Comparison of ENCODE assay signal across 20 cellular contexts in the genomic region with DNA sequence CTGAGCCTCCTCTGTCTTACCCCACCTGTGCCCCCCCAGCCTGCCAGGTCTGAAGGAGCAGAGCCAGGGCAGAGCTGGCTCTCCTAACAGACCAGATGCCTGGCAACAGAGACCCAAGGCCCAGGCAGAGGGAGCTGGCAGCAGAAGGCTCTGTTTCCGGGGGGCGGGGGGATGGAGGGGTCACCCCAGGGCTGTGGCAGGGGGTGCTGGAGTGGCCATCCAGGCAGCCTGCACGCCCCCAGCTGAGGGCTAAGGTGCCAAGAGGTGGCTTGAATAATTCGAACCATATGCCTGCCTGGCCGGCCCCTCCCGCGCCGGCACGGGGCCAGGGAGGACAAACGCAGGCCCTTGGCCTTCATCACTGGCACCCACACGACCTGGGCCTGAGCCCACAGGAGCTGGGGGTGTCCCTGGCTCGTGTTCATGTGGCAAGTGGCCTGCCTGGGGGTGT. TPM values are rescaled to one million over a fixed set of nuclear protein-coding genes. Genes with fewer than 3 reads are reported as not detected.
"Had no signal": no experiment of that assay in that cellular context is flagged by ENCODE, and none has a peak within 500 bp of the region (broad histone marks: within the 10 kb centered on the region; RNA-seq: fewer than 3 reads in every experiment).

No MANE protein-coding gene starts in this region.

- H3K27me3 ChIP-seq: upper lobe of right lung had no signal

- H3K27ac ChIP-seq: coronary artery, left lung, spleen, upper lobe of right lung had no signal

- H3K36me3 ChIP-seq: left lung, spleen, upper lobe of right lung had no signal

- H3K9me3 ChIP-seq: left lung, spleen, upper lobe of right lung had no signal

- H3K4me3 ChIP-seq: coronary artery, left lung, spleen, upper lobe of right lung had no signal

- ATAC-seq: activated CD8-positive, alpha-beta memory T cell treated with anti-CD3 and anti-CD28 coated beads, Interleukin-2, amount 10 ng/mL, durations not matched to agents 7 days and 5 days; activated T-cell treated with anti-CD3 and anti-CD28 coated beads, Interleukin-2, amount 50 U/mL, for 4 hours; left lung; sciatic nerve; stimulated activated memory B cell treated with anti-CD40 and anti-IgM and Interleukin-4, amounts not matched to agents 10 μg/mL and 1 μg/mL and 100 μg/mL, for 72 hours had no signal

- DNase-seq: activated CD4-positive, alpha-beta T cell treated with anti-CD3 and anti-CD28 coated beads, Interleukin-2, amount 50 U/mL, for 48 hours; activated CD4-positive, CD25-positive, alpha-beta regulatory T cell treated with anti-CD3 and anti-CD28 coated beads, Interleukin-2, amount 50 U/mL, for 72 hours; activated CD8-positive, alpha-beta memory T cell treated with anti-CD3 and anti-CD28 coated beads, Interleukin-2, amount 10 ng/mL, durations not matched to agents 7 days and 5 days; activated effector memory CD4-positive, alpha-beta T cell treated with anti-CD3 and anti-CD28 coated beads, Interleukin-2, amount 50 U/mL, for 16 hours; activated T-cell treated with anti-CD3 and anti-CD28 coated beads, Interleukin-2, amount 50 U/mL, for 4 hours; effector CD8-positive, alpha-beta T cell; erythroblast; immature natural killer cell; left lung; nephron progenitor cell; spleen; stimulated activated CD4-positive, alpha-beta T cell treated with anti-CD3 and anti-CD28 coated beads, Interleukin-1b, Interleukin-23, amount 100 ng/mL, for 48 hours; upper lobe of right lung had no signal

RNA-seq across cellular contexts. Expression of a gene that starts 47.6 kb away (rescaled TPM):
- total RNA-seq: activated CD8-positive, alpha-beta memory T cell treated with anti-CD3 and anti-CD28 coated beads, Interleukin-2, amount 10 ng/mL, durations not matched to agents 7 days and 5 days; activated T-cell treated with anti-CD3 and anti-CD28 coated beads, Interleukin-2, amount 50 U/mL, for 4 hours; fibroblast of villous mesenchyme; left lung; osteocyte; pulmonary artery endothelial cell; sciatic nerve; subcutaneous adipose tissue; upper lobe of right lung had no signal
